ENCODE assay signal across 7 cellular contexts in genomic region chr12:47818382-47818700, GRCh38. TPM values are rescaled to one million over a fixed set of nuclear protein-coding genes. Genes with fewer than 3 reads are reported as not detected.
DNase-seq lines count a peak whose midpoint lies in the region; ATAC-seq lines count a peak whose summit lies in the region.

No MANE protein-coding gene starts in this region.

- DNase-seq in stimulated activated naive CD8-positive, alpha-beta T cell treated with anti-CD3 and anti-CD28 coated beads, Interleukin-15, Interleukin-2, amounts not matched to agents 100 U/mL and 50 U/mL, for 24 hours: no peak
- DNase-seq in RPMI8226 (no peak), NCI-H748 (lab: John Stamatoyannopoulos, UW; ENCODE audit: unreplicated experiment) (no peak)

- peaks cover 75% of the 10 kb centered on the region for H3K36me3 Mint-ChIP-seq in activated T-helper 17 cell treated with anti-CD3 and anti-CD28 coated beads, Interleukin-2, amount 50 U/mL, for 72 hours (ENCODE audit: low read depth)

- H3K27me3 Mint-ChIP-seq in activated T-helper 17 cell treated with anti-CD3 and anti-CD28 coated beads, Interleukin-2, amount 50 U/mL, for 72 hours: no peaks in the 10 kb centered on the region

- H3K4me1 Mint-ChIP-seq in activated T-helper 17 cell treated with anti-CD3 and anti-CD28 coated beads, Interleukin-2, amount 50 U/mL, for 72 hours: peaks cover 30% of the 10 kb centered on the region

- H3K4me3 Mint-ChIP-seq in activated T-helper 17 cell treated with anti-CD3 and anti-CD28 coated beads, Interleukin-2, amount 50 U/mL, for 72 hours: peak overlapping the region; percentile 97

- peaks cover 68% of the 10 kb centered on the region for H3K4me1 ChIP-seq in HUES6 (ENCODE audit: control insufficient read depth, insufficient read depth, low read length)
- peaks cover 56% of the 10 kb centered on the region for H3K4me1 ChIP-seq in iPS-18a (ENCODE audit: control insufficient read depth, low read depth, low read length)

- no peak overlapping the region for H3K27ac ChIP-seq in HUES6 (ENCODE audit: low read depth, low read length)
- H3K27ac ChIP-seq in iPS-18a (ENCODE audit: low read length): no peak overlapping the region

- H3K4me3 ChIP-seq in HUES6 (ENCODE audit: low read depth, low read length) (peak overlapping the region; percentile 90), iPS-18a (ENCODE audit: low read length) (peak overlapping the region; percentile 73)

- H3K27me3 ChIP-seq in HUES6 (ENCODE audit: control insufficient read depth, insufficient read depth, low read length) (no peaks in the 10 kb centered on the region), iPS-18a (ENCODE audit: control insufficient read depth, insufficient read depth, low read length) (peaks cover 6% of the 10 kb centered on the region)

- peaks cover 9% of the 10 kb centered on the region; the same call in 1 of the 2 replicates for H3K36me3 ChIP-seq in HUES6 (ENCODE audit: control insufficient read depth, insufficient read depth, low read length)
- peaks cover 3% of the 10 kb centered on the region for H3K36me3 ChIP-seq in iPS-18a (ENCODE audit: control insufficient read depth, low read depth, low read length)

- H3K27ac Mint-ChIP-seq in activated T-helper 17 cell treated with anti-CD3 and anti-CD28 coated beads, Interleukin-2, amount 50 U/mL, for 72 hours: peak overlapping the region; percentile 97

- H3K9ac ChIP-seq in HUES6 (ENCODE audit: low read length) (peak overlapping the region; percentile 72), iPS-18a (ENCODE audit: low read length) (peak overlapping the region; percentile 44)

- H3K9me3 ChIP-seq in HUES6 (ENCODE audit: control insufficient read depth, insufficient read depth, low read depth, low read length) (no peaks in the 10 kb centered on the region), iPS-18a (ENCODE audit: control insufficient read depth, low read depth, low read length) (no peaks in the 10 kb centered on the region)

- peak; percentile 30 for ATAC-seq in activated T-helper 17 cell treated with anti-CD3 and anti-CD28 coated beads, Interleukin-2, amount 50 U/mL, for 72 hours (replicated peaks)
- ATAC-seq in stimulated activated naive CD8-positive, alpha-beta T cell treated with anti-CD3 and anti-CD28 coated beads, Interleukin-15, Interleukin-2, amounts not matched to agents 100 U/mL and 50 U/mL, for 24 hours: peak; percentile 15
- ATAC-seq in esophagus mucosa: no peak

- no peaks in the 10 kb centered on the region for H3K9me3 Mint-ChIP-seq in activated T-helper 17 cell treated with anti-CD3 and anti-CD28 coated beads, Interleukin-2, amount 50 U/mL, for 72 hours

RNA-seq across cellular contexts. Expression of gene HDAC7, which starts 1.4 kb away (rescaled TPM):
- total RNA-seq in activated T-helper 17 cell treated with anti-CD3 and anti-CD28 coated beads, Interleukin-2, amount 50 U/mL, for 72 hours: 100 to 1,000 TPM; 163 to 471 TPM
- 25.1 TPM for total RNA-seq in esophagus mucosa

RNA-seq across cellular contexts. Expression of gene SLC48A1, which starts 45.3 kb away (rescaled TPM):
- 1 to 10 TPM; 6.7 to 8.2 TPM for total RNA-seq in activated T-helper 17 cell treated with anti-CD3 and anti-CD28 coated beads, Interleukin-2, amount 50 U/mL, for 72 hours
- total RNA-seq in esophagus mucosa: 19.8 TPM

RNA-seq across cellular contexts. Expression of gene RAPGEF3, which starts 59.7 kb away (rescaled TPM):
- total RNA-seq in activated T-helper 17 cell treated with anti-CD3 and anti-CD28 coated beads, Interleukin-2, amount 50 U/mL, for 72 hours: 1 to 10 TPM; 1.4 to 8.4 TPM
- 16.5 TPM for total RNA-seq in esophagus mucosa
